Comparison of ENCODE assay signal across 8 cellular contexts in the genomic region with DNA sequence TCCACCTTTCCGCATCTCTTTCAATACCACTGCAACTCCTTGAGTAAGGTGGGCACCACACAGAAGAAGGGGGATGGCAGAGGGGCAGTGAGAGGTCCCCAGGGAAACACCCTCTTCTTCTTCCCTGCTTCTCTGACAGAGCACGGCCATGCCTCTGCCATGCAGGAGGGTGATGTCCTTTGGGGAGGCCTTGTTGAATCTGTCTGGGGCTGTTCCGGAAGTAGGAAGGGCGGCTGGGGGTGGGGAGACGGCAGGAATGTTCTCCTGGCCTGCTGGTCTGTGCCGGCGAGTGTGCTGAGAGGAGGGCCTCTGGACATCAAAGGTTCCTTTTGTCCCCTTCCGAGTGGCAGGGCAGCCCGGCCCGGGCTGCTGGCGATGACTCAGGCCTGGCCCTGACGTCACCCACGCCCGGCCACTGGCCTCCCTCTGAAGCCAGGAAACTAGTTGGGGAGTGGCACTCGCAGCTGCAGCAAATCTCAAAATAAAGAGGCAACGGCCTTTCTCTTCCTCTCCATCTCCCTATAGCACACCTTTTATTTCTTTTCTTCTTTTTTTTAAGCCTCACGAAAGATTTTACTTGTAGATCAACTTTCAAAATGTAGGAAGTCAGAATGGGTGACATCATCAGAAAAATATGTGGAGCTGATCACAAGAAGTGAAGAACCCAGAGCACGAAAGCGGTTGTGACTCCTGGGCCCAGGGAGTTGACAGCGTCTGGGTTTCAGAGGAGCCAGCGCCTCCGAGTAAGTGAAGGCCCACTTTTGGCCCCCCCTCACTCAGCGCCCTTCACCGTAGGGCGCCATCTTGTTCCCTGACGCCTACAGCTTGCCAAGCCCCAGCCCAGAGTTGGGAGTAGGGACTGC. TPM values are rescaled to one million over a fixed set of nuclear protein-coding genes. Genes with fewer than 3 reads are reported as not detected.
DNase-seq lines count a peak whose midpoint lies in the region; ATAC-seq, FAIRE-seq and TF ChIP-seq lines count a peak whose summit lies in the region.

ZBTB38 (plus strand) TSS at position 443 of the 863 bp plus-strand sequence. CDS start 73,885 bp downstream, outside the sequence.

- no peaks in the 10 kb centered on the region for H3K36me3 Mint-ChIP-seq in stimulated activated naive CD8-positive, alpha-beta T cell treated with anti-CD3 and anti-CD28 coated beads, Interleukin-15, Interleukin-2, amounts not matched to agents 100 ng/mL and 50 ng/mL, for 24 hours (ENCODE audit: low read depth)
- peaks cover 2% of the 10 kb centered on the region for H3K36me3 Mint-ChIP-seq in memory B cell

- POLR2A ChIA-PET in endothelial cell of umbilical vein (lab: Charles Lee): interaction anchor here (0.9 kb wide), 1 partner anchor 118 kb away, joined by 3 read pairs; no protein-coding TSS in a partner anchor

- TF ChIP-seq POLR2A in endothelial cell of umbilical vein (IDR thresholded peaks at IDR 0.05; ENCODE audit: low read depth, low read length) (peak; percentile 62), testis (IDR thresholded peaks at IDR 0.05) (no peak)

- dilution Hi-C loops in endothelial cell of umbilical vein (cut with MboI; ENCODE audit: extremely low pct_ligation_motif_present, low sequenced_read_pairs): no loop called here

- no peaks in the 10 kb centered on the region for H3K27me3 Mint-ChIP-seq in stimulated activated naive CD8-positive, alpha-beta T cell treated with anti-CD3 and anti-CD28 coated beads, Interleukin-15, Interleukin-2, amounts not matched to agents 100 ng/mL and 50 ng/mL, for 24 hours
- H3K27me3 Mint-ChIP-seq in memory B cell: no peaks in the 10 kb centered on the region

- H3K4me2 ChIP-seq in endothelial cell of umbilical vein (ENCODE audit: insufficient read depth, low read length): peak within 1 kb of the TSS; percentile 99

- no peak within 1 kb of the TSS for H3K4me3 ChIP-seq in SK-N-MC
- peak within 1 kb of the TSS; percentile 14 to 86 (median 39) for H3K4me3 ChIP-seq in endothelial cell of umbilical vein (replicated peaks in 1 of 3; ENCODE audit: insufficient read depth in 1 of 3, low read depth in 1 of 3, low read length in 3 of 3)
- peak within 1 kb of the TSS; percentile 16 to 50 for H3K4me3 ChIP-seq in testis

- CTCF ChIA-PET in endothelial cell of umbilical vein (lab: Charles Lee): interaction anchor here (1.0 to 4.6 kb wide), 7 partner anchors 9 to 87 kb away, joined by 3 to 28 read pairs (median 12); no protein-coding TSS in a partner anchor

- H3K36me3 ChIP-seq in SK-N-MC (ENCODE audit: insufficient read depth, low read length) (no peaks in the 10 kb centered on the region), endothelial cell of umbilical vein (ENCODE audit: control insufficient read depth in 2 of 2, extremely low read depth in 1 of 2, insufficient read depth in 2 of 2, low read length in 2 of 2) (peaks cover 0 to 2% of the 10 kb centered on the region in 2 experiments), testis (ENCODE audit: low read depth, missing control alignments) (no peaks in the 10 kb centered on the region)

- peaks cover 20% of the 10 kb centered on the region for H3K79me2 ChIP-seq in endothelial cell of umbilical vein (ENCODE audit: control insufficient read depth, insufficient read depth, low read length)

- H2AFZ ChIP-seq in endothelial cell of umbilical vein (ENCODE audit: low read depth, low read length): no peak within 1 kb of the TSS

- no peaks in the 10 kb centered on the region for H3K9me1 ChIP-seq in endothelial cell of umbilical vein (replicated peaks; ENCODE audit: control insufficient read depth, extremely low read depth, insufficient read depth, low read length)

- no peak for DNase-seq in stimulated activated naive CD8-positive, alpha-beta T cell treated with anti-CD3 and anti-CD28 coated beads, Interleukin-15, Interleukin-2, amounts not matched to agents 100 U/mL and 50 U/mL, for 24 hours
- no peak for DNase-seq in SK-N-MC (ENCODE audit: low read depth, low spot score)
- peak; percentile 91 for DNase-seq in endothelial cell of umbilical vein (ENCODE audit: low read depth, low spot score)
- no peak for DNase-seq in memory B cell (ENCODE audit: low spot score in 2 of 2)
- peak; percentile 93 for DNase-seq in testis
- DNase-seq in effector CD8-positive, alpha-beta T cell (lab: John Stamatoyannopoulos, UW): no peak

- H3K9me3 ChIP-seq in SK-N-MC (ENCODE audit: low read depth, low read length): no peaks in the 10 kb centered on the region
- H3K9me3 ChIP-seq in endothelial cell of umbilical vein (replicated peaks; ENCODE audit: control insufficient read depth, insufficient read depth, low read length): no peaks in the 10 kb centered on the region
- no peaks in the 10 kb centered on the region for H3K9me3 ChIP-seq in testis

- intact Hi-C loops in endothelial cell of umbilical vein (cut with micrococcal nuclease): loop anchor here (1.0 kb wide), 5 partner anchors 34 to 73 kb away; no protein-coding TSS in a partner anchor
- intact Hi-C loops in testis (cut with DNase I; ENCODE audit: low total_unique reads): loop anchor here (5.0 kb wide), 1 partner anchor 74 kb away; no protein-coding TSS in a partner anchor

- ATAC-seq in stimulated activated naive CD8-positive, alpha-beta T cell treated with anti-CD3 and anti-CD28 coated beads, Interleukin-15, Interleukin-2, amounts not matched to agents 100 U/mL and 50 U/mL, for 24 hours: no peak
- ATAC-seq in memory B cell (ENCODE audit: low read depth): no peak
- ATAC-seq in GM19452 (IDR thresholded peaks at IDR 0.05; ENCODE audit: unreplicated experiment): no peak

- TSS peak; percentile 68 for BruUV-seq in endothelial cell of umbilical vein (replicated peaks; lab: Mats Ljungman, UMichigan)

- peaks cover 40% of the 10 kb centered on the region for H3K4me1 Mint-ChIP-seq in stimulated activated naive CD8-positive, alpha-beta T cell treated with anti-CD3 and anti-CD28 coated beads, Interleukin-15, Interleukin-2, amounts not matched to agents 100 ng/mL and 50 ng/mL, for 24 hours (ENCODE audit: low read depth)
- peaks cover 13% of the 10 kb centered on the region for H3K4me1 Mint-ChIP-seq in memory B cell

- H4K20me1 ChIP-seq in endothelial cell of umbilical vein (replicated peaks; ENCODE audit: control insufficient read depth, extremely low read depth, insufficient read depth, low read length): no peaks in the 10 kb centered on the region

- H3K9ac ChIP-seq in SK-N-MC (ENCODE audit: insufficient read length): peak within 1 kb of the TSS; percentile 46
- peak within 1 kb of the TSS; percentile 96 for H3K9ac ChIP-seq in endothelial cell of umbilical vein (replicated peaks; ENCODE audit: extremely low read depth, insufficient read depth, low read length)

- H3K27ac ChIP-seq in SK-N-MC (peak within 1 kb of the TSS; percentile 79), endothelial cell of umbilical vein (ENCODE audit: insufficient read depth, low read depth, low read length) (peak within 1 kb of the TSS; percentile 96), testis (peak within 1 kb of the TSS; percentile 93 to 95)

- TF ChIP-seq CTCF in endothelial cell of umbilical vein (IDR thresholded peaks at IDR 0.05; ENCODE audit: extremely low read depth in 1 of 2, insufficient read depth in 1 of 2, low read depth in 1 of 2, low read length in 2 of 2) (no peak), testis (IDR thresholded peaks at IDR 0.05) (no peak)

- H3K4me1 ChIP-seq in endothelial cell of umbilical vein (ENCODE audit: control insufficient read depth, extremely low read depth, insufficient read depth, low read length) (peaks cover 47% of the 10 kb centered on the region), testis (peaks cover 47% of the 10 kb centered on the region)

- WGBS in testis, 2 donors: 25 to 30% methylated on average over 25 to 26 of the region's 26 CpGs

- peak within 1 kb of the TSS; percentile 26 for H3K27ac Mint-ChIP-seq in stimulated activated naive CD8-positive, alpha-beta T cell treated with anti-CD3 and anti-CD28 coated beads, Interleukin-15, Interleukin-2, amounts not matched to agents 100 ng/mL and 50 ng/mL, for 24 hours
- H3K27ac Mint-ChIP-seq in memory B cell: peak within 1 kb of the TSS; percentile 85

- H3K27me3 ChIP-seq in endothelial cell of umbilical vein (ENCODE audit: control insufficient read depth in 2 of 2, insufficient read depth in 2 of 2, low read length in 2 of 2): no peaks in the 10 kb centered on the region
- no peaks in the 10 kb centered on the region for H3K27me3 ChIP-seq in testis

- H3K4me3 Mint-ChIP-seq in stimulated activated naive CD8-positive, alpha-beta T cell treated with anti-CD3 and anti-CD28 coated beads, Interleukin-15, Interleukin-2, amounts not matched to agents 100 ng/mL and 50 ng/mL, for 24 hours: peak within 1 kb of the TSS; percentile 21
- H3K4me3 Mint-ChIP-seq in memory B cell: peak within 1 kb of the TSS; percentile 54

- peak; percentile 87 for FAIRE-seq in endothelial cell of umbilical vein (lab: Jason Lieb, UNC)

- no peaks in the 10 kb centered on the region for H3K9me3 Mint-ChIP-seq in stimulated activated naive CD8-positive, alpha-beta T cell treated with anti-CD3 and anti-CD28 coated beads, Interleukin-15, Interleukin-2, amounts not matched to agents 100 ng/mL and 50 ng/mL, for 24 hours
- no peaks in the 10 kb centered on the region for H3K9me3 Mint-ChIP-seq in memory B cell

TF ChIP-seq in endothelial cell of umbilical vein, 7 proteins besides CTCF, POLR2A, EP300 and RAD21:
- TF ChIP-seq EZH2 (IDR thresholded peaks at IDR 0.05; ENCODE audit: borderline replicate concordance, low read depth, low read length, severe bottlenecking): no peak
- TF ChIP-seq JUN (IDR thresholded peaks at IDR 0.05; ENCODE audit: borderline replicate concordance, insufficient read depth, insufficient read length, low read depth): peak; percentile 75
- peak; percentile 98 for TF ChIP-seq FOS (IDR thresholded peaks at IDR 0.05; ENCODE audit: borderline replicate concordance, insufficient read depth, low read length)
- peak; percentile 69 for TF ChIP-seq MYC (IDR thresholded peaks at IDR 0.05; ENCODE audit: low read depth, low read length)
- peak; percentile 96 for TF ChIP-seq POLR2AphosphoS5 (IDR thresholded peaks at IDR 0.05; ENCODE audit: insufficient read depth, low read depth, low read length)
- peak; percentile 55 for TF ChIP-seq GATA2 (IDR thresholded peaks at IDR 0.05; ENCODE audit: insufficient read depth, insufficient read length, low read depth, low read length)

RNA-seq across cellular contexts. Expression of gene ZBTB38, which starts in this region (rescaled TPM):
- 83.4 and 85.2 TPM in 2 replicates for total RNA-seq in endothelial cell of umbilical vein
- 25.5 and 31.1 TPM in 2 replicates for polyA plus RNA-seq in endothelial cell of umbilical vein
- 30.2 and 30.5 TPM in 2 replicates for polyA plus RNA-seq in endothelial cell of umbilical vein (2011; cell fraction: cytosol; rRNA removed)
- polyA plus RNA-seq in endothelial cell of umbilical vein (2011; cell fraction: nucleus; rRNA removed): 57.4 and 59.3 TPM in 2 replicates
- 58.5 and 77.2 TPM in 2 replicates for polyA plus RNA-seq in endothelial cell of umbilical vein (2012)
- polyA minus RNA-seq in endothelial cell of umbilical vein: 130 and 159 TPM in 2 replicates
- polyA minus RNA-seq in endothelial cell of umbilical vein (2011; cell fraction: cytosol; rRNA and poly(A)+ RNA removed): 30.9 TPM
- polyA minus RNA-seq in endothelial cell of umbilical vein (2011; cell fraction: nucleus; rRNA and poly(A)+ RNA removed): 158 and 229 TPM in 2 replicates
- total RNA-seq in testis: 100 to 1,000 TPM; 131 to 167 TPM
- 66.7 TPM for polyA plus RNA-seq in testis (ENCODE audit: insufficient read depth, low read depth, low replicate concordance)

Comparison
In these comparisons a context has a peak if more than half of its experiments do, and no peak if none do; other contexts are left out.
1. DNase-seq: peak in endothelial cell of umbilical vein (single experiment) and testis (single experiment); none in stimulated activated naive CD8-positive, alpha-beta T cell treated with anti-CD3 and anti-CD28 coated beads, Interleukin-15, Interleukin-2, amounts not matched to agents 100 U/mL and 50 U/mL, for 24 hours (single experiment), SK-N-MC (single experiment), memory B cell (0 of 2) and effector CD8-positive, alpha-beta T cell (single experiment).
2. Peak in every context shown above with its lines, with median percentiles within 50 percentile points of each other: H3K27ac ChIP-seq.